Comparison of ENCODE assay signal across 8 cellular contexts in genomic region chrX:38561126-38561868, GRCh38. TPM values are rescaled to one million over a fixed set of nuclear protein-coding genes. Genes with fewer than 3 reads are reported as not detected.
DNase-seq lines count a peak whose midpoint lies in the region; ATAC-seq and TF ChIP-seq lines count a peak whose summit lies in the region.

TSS of gene TSPAN7 (plus strand) at chrX:38561542. CDS start at chrX:38561547, 5 bp downstream.

- no peaks in the 10 kb centered on the region for H3K9me3 Mint-ChIP-seq in activated T-helper 2 cell treated with anti-CD3 and anti-CD28 coated beads, Interferon-gamma antibody, Interleukin-2, Interleukin-4, amounts not matched to agents 10 μg/mL and 5 μg/mL and 100 μg/mL, durations not matched to agents 14 hours and 24 hours and 36 hours
- no peaks in the 10 kb centered on the region for H3K9me3 Mint-ChIP-seq in naive thymus-derived CD8-positive, alpha-beta T cell

- DNase-seq in AG09309 (ENCODE audit: low read depth) (no peak), GM19240 (ENCODE audit: insufficient read length, low spot score) (peak; percentile 33), HuH-7 (ENCODE audit: low spot score) (peak; percentile 68), Panc1 (ENCODE audit: low read depth, low spot score) (no peak), fibroblast of pulmonary artery (ENCODE audit: low read depth) (peak; percentile 63)
- DNase-seq in activated T-helper 2 cell treated with anti-CD3 and anti-CD28 coated beads, Interferon-gamma antibody, Interleukin-2, Interleukin-4, amounts not matched to agents 10 μg/mL and 5 μg/mL and 100 μg/mL, durations not matched to agents 14 hours and 24 hours and 36 hours (ENCODE audit: low spot score): peak; percentile 62
- DNase-seq in naive thymus-derived CD8-positive, alpha-beta T cell: peak; percentile 66 to 90 (median 80)
- peak; percentile 45 to 64 for DNase-seq in stimulated activated CD8-positive, alpha-beta memory T cell treated with anti-CD3 and anti-CD28 coated beads, Interleukin-7, amount 100 ng/mL, for 48 hours (ENCODE audit: extremely low read depth in 1 of 2, low read depth in 1 of 2)

- H3K27me3 ChIP-seq in Panc1 (ENCODE audit: control insufficient read depth, insufficient read depth, low read length): no peaks in the 10 kb centered on the region

- H3K4me3 ChIP-seq in AG09309 (ENCODE audit: control insufficient read depth, low read depth, low read length) (peak within 1 kb of the TSS; percentile 47), Panc1 (ENCODE audit: low read depth in 2 of 2, low read length in 2 of 2) (peak within 1 kb of the TSS; percentile 32 to 43), fibroblast of pulmonary artery (replicated peaks; ENCODE audit: low read depth, low read length) (peak within 1 kb of the TSS; percentile 49)

- TF ChIP-seq CTCF in AG09309 (IDR thresholded peaks at IDR 0.05; ENCODE audit: control insufficient read depth, insufficient read depth, low read depth, low read length, missing control alignments): no peak
- TF ChIP-seq CTCF in Panc1 (IDR thresholded peaks at IDR 0.05): no peak
- no peak for TF ChIP-seq CTCF in fibroblast of pulmonary artery (IDR thresholded peaks at IDR 0.05; ENCODE audit: low read length, missing control alignments)

- ATAC-seq in Panc1: peak; percentile 87
- peak; percentile 83 to 87 for ATAC-seq in naive thymus-derived CD8-positive, alpha-beta T cell

- POLR2A ChIA-PET in Panc1 (lab: Charles Lee): no interaction called here
- POLR2A ChIA-PET in naive thymus-derived CD8-positive, alpha-beta T cell (lab: Charles Lee): no interaction called here

- H3K27me3 Mint-ChIP-seq in activated T-helper 2 cell treated with anti-CD3 and anti-CD28 coated beads, Interferon-gamma antibody, Interleukin-2, Interleukin-4, amounts not matched to agents 10 μg/mL and 5 μg/mL and 100 μg/mL, durations not matched to agents 14 hours and 24 hours and 36 hours (ENCODE audit: low read depth): peaks cover 22% of the 10 kb centered on the region
- H3K27me3 Mint-ChIP-seq in naive thymus-derived CD8-positive, alpha-beta T cell: no peaks in the 10 kb centered on the region

- no peak within 1 kb of the TSS for H3K27ac Mint-ChIP-seq in activated T-helper 2 cell treated with anti-CD3 and anti-CD28 coated beads, Interferon-gamma antibody, Interleukin-2, Interleukin-4, amounts not matched to agents 10 μg/mL and 5 μg/mL and 100 μg/mL, durations not matched to agents 14 hours and 24 hours and 36 hours
- H3K27ac Mint-ChIP-seq in naive thymus-derived CD8-positive, alpha-beta T cell: peak within 1 kb of the TSS in 6 of 10 donors; percentile 52 to 93 (median 82)

- H3K4me3 Mint-ChIP-seq in activated T-helper 2 cell treated with anti-CD3 and anti-CD28 coated beads, Interferon-gamma antibody, Interleukin-2, Interleukin-4, amounts not matched to agents 10 μg/mL and 5 μg/mL and 100 μg/mL, durations not matched to agents 14 hours and 24 hours and 36 hours (ENCODE audit: low read depth): peak within 1 kb of the TSS; percentile 70
- peak within 1 kb of the TSS; percentile 81 to 91 (median 88) for H3K4me3 Mint-ChIP-seq in naive thymus-derived CD8-positive, alpha-beta T cell

- in situ Hi-C loops in Panc1 (cut with HindIII; ENCODE audit: low pct_unique_long_range_greater_than_20kb, low sequenced_read_pairs): no loop called here

- no peak within 1 kb of the TSS for H3K27ac ChIP-seq in Panc1 (ENCODE audit: low read length)

- no peaks in the 10 kb centered on the region for H3K36me3 Mint-ChIP-seq in activated T-helper 2 cell treated with anti-CD3 and anti-CD28 coated beads, Interferon-gamma antibody, Interleukin-2, Interleukin-4, amounts not matched to agents 10 μg/mL and 5 μg/mL and 100 μg/mL, durations not matched to agents 14 hours and 24 hours and 36 hours (ENCODE audit: low read depth)
- H3K36me3 Mint-ChIP-seq in naive thymus-derived CD8-positive, alpha-beta T cell: no peaks in the 10 kb centered on the region

- no TSS peak for BruUV-seq in Panc1 (replicated peaks; lab: Mats Ljungman, UMichigan)

- no peaks in the 10 kb centered on the region for H3K4me1 ChIP-seq in Panc1 (ENCODE audit: control insufficient read depth, insufficient read depth, low read length)

- H3K9me3 ChIP-seq in Panc1 (ENCODE audit: control insufficient read depth, insufficient read depth, low read depth, low read length): no peaks in the 10 kb centered on the region

- CTCF ChIA-PET in Panc1 (lab: Charles Lee): no interaction called here

- no peaks in the 10 kb centered on the region for H3K36me3 ChIP-seq in Panc1 (ENCODE audit: control insufficient read depth, insufficient read depth, low read length)

- intact Hi-C loops in Panc1 (cut with micrococcal nuclease; ENCODE audit: unreplicated experiment): no loop called here
- intact Hi-C loops in activated T-helper 2 cell treated with anti-CD3 and anti-CD28 coated beads, Interferon-gamma antibody, Interleukin-2, Interleukin-4, amounts not matched to agents 10 μg/mL and 5 μg/mL and 100 μg/mL, durations not matched to agents 14 hours and 24 hours and 36 hours (cut with micrococcal nuclease): no loop called here

- H3K4me1 Mint-ChIP-seq in activated T-helper 2 cell treated with anti-CD3 and anti-CD28 coated beads, Interferon-gamma antibody, Interleukin-2, Interleukin-4, amounts not matched to agents 10 μg/mL and 5 μg/mL and 100 μg/mL, durations not matched to agents 14 hours and 24 hours and 36 hours (ENCODE audit: low read depth): peaks cover 2% of the 10 kb centered on the region
- H3K4me1 Mint-ChIP-seq in naive thymus-derived CD8-positive, alpha-beta T cell: peaks cover 0 to 11% (median 0%) of the 10 kb centered on the region in 4 donors

RNA-seq across cellular contexts. Expression of gene TSPAN7, which starts in this region (rescaled TPM):
- 0.13 TPM for total RNA-seq in Panc1 (2021; ENCODE audit: unreplicated experiment)
- polyA plus RNA-seq in Panc1 (2012; ENCODE audit: insufficient read length): not detected
- not detected in 2 replicates for total RNA-seq in activated T-helper 2 cell treated with anti-CD3 and anti-CD28 coated beads, Interferon-gamma antibody, Interleukin-2, Interleukin-4, amounts not matched to agents 10 μg/mL and 5 μg/mL and 100 μg/mL, durations not matched to agents 14 hours and 24 hours and 36 hours
- total RNA-seq in naive thymus-derived CD8-positive, alpha-beta T cell: under 1 TPM; 0.29 to 0.30 TPM
- 1 to 10 TPM in 2 of 3 donors, under 1 TPM in 1; 0.88 to 1.6 (median 1.5) TPM for polyA plus RNA-seq in naive thymus-derived CD8-positive, alpha-beta T cell

Comparison
In these comparisons a context has a peak if more than half of its experiments do, and no peak if none do; other contexts are left out.
1. Peak in ATAC-seq and H3K4me3 ChIP-seq in Panc1; RNA of the gene not detected or under 1 TPM.
2. Peak in DNase-seq in activated T-helper 2 cell treated with anti-CD3 and anti-CD28 coated beads, Interferon-gamma antibody, Interleukin-2, Interleukin-4, amounts not matched to agents 10 μg/mL and 5 μg/mL and 100 μg/mL, durations not matched to agents 14 hours and 24 hours and 36 hours; RNA of the gene not detected or under 1 TPM.
3. DNase-seq: peak in GM19240 (single experiment), HuH-7 (single experiment), fibroblast of pulmonary artery (single experiment), naive thymus-derived CD8-positive, alpha-beta T cell (10 of 10) and stimulated activated CD8-positive, alpha-beta memory T cell treated with anti-CD3 and anti-CD28 coated beads, Interleukin-7, amount 100 ng/mL, for 48 hours (2 of 2); none in AG09309 (single experiment) and Panc1 (single experiment).
4. Peak in every context shown above with its lines, with median percentiles within 50 percentile points of each other: H3K4me3 ChIP-seq.